ENCODE assay signal across 8 cellular contexts in the genomic region with DNA sequence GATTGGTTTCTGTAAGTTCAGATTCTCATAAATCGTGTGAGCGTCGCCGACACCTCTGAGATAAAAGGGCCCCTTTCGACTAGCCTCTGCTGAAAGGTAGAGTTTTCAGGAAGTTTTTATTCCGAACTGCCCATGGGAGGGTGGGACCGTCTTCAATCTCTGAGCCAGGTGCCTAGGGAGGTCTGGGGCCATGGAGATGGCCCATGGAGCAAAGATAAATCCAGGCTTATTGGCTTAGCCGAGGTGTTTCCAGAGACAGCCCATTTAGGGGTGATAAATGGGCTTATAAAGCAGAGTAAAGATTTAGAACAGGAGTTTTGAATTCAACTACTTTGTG. TPM values are rescaled to one million over a fixed set of nuclear protein-coding genes. Genes with fewer than 3 reads are reported as not detected.
DNase-seq lines count a peak whose midpoint lies in the region; ATAC-seq and TF ChIP-seq lines count a peak whose summit lies in the region.

No MANE protein-coding gene starts in this region.

- H3K4me3 ChIP-seq in CD4-positive, alpha-beta memory T cell (ENCODE audit: low read length in 2 of 2), result peak overlapping the region; percentile 78 to 93
- peak overlapping the region; percentile 94 for H3K4me3 ChIP-seq in NT2/D1 (ENCODE audit: insufficient read length, low read depth)
- H3K4me3 ChIP-seq in epithelial cell of proximal tubule (ENCODE audit: low read depth, low read length), result peak overlapping the region; percentile 71
- H3K4me3 ChIP-seq in prostate gland, result peak overlapping the region; percentile 60 to 74

- intact Hi-C loops in CD4-positive, alpha-beta memory T cell (cut with micrococcal nuclease), result loop anchor here (2.0 to 10.0 kb wide), 6 partner anchors 155 to 1728 kb away; partner anchors contain the start of gene GRAMD1C
- intact Hi-C loops in prostate gland (cut with DNase I), result loop anchor here (5.0 to 10.0 kb wide), 2 partner anchors 312 to 1090 kb away; partner anchors contain the start of genes ATP6V1A, NAA50 and ZBTB20

- no peak for DNase-seq in CD4-positive, alpha-beta memory T cell
- DNase-seq in NT2/D1 (ENCODE audit: low read depth, low spot score) (no peak), epithelial cell of proximal tubule (ENCODE audit: low read depth) (no peak), prostate gland (ENCODE audit: low spot score) (no peak), epidermal melanocyte (ENCODE audit: insufficient read length, low spot score) (no peak), NCI-H2081 (lab: John Stamatoyannopoulos, UW) (no peak), NCI-H2171 (lab: John Stamatoyannopoulos, UW) (no peak)

- 2% methylated on average over 8 of the region's 8 CpGs for WGBS in prostate gland

- peak overlapping the region; percentile 89 for H3K9ac ChIP-seq in NT2/D1 (ENCODE audit: insufficient read length, low read depth)

- peaks cover 26% of the 10 kb centered on the region for H3K4me1 ChIP-seq in CD4-positive, alpha-beta memory T cell (ENCODE audit: insufficient read depth, low read length)
- no peaks in the 10 kb centered on the region for H3K4me1 ChIP-seq in NT2/D1 (ENCODE audit: insufficient read depth, insufficient read length)
- peaks cover 12% of the 10 kb centered on the region for H3K4me1 ChIP-seq in prostate gland (replicated peaks)

- H3K27ac Mint-ChIP-seq in CD4-positive, alpha-beta memory T cell, result peak overlapping the region; percentile 93 to 100 (median 99)

- TF ChIP-seq CTCF in epithelial cell of proximal tubule (conservative IDR thresholded peaks at IDR 0.05; ENCODE audit: low read depth, low read length) (no peak), prostate gland (IDR thresholded peaks at IDR 0.05) (no peak)

- CTCF ChIA-PET in CD4-positive, alpha-beta memory T cell (lab: Charles Lee; ENCODE audit: partially characterized antibody), result interaction anchor here (1.1 kb wide), 1 partner anchor 234 kb away, joined by 3 read pairs; no protein-coding TSS in a partner anchor

- no peak for TF ChIP-seq POLR2A in prostate gland (IDR thresholded peaks at IDR 0.05)

- H3K27ac ChIP-seq in CD4-positive, alpha-beta memory T cell (ENCODE audit: low read depth, low read length), result peak overlapping the region; percentile 86
- peak overlapping the region; percentile 80 to 83 for H3K27ac ChIP-seq in prostate gland

- peaks cover 0 to 4% (median 0%) of the 10 kb centered on the region in 8 donors for H3K9me3 Mint-ChIP-seq in CD4-positive, alpha-beta memory T cell

- H3K9me3 ChIP-seq in CD4-positive, alpha-beta memory T cell (ENCODE audit: control insufficient read depth in 1 of 2, low read length in 2 of 2), result no peaks in the 10 kb centered on the region
- H3K9me3 ChIP-seq in NT2/D1 (ENCODE audit: insufficient read depth, low read length), result no peaks in the 10 kb centered on the region
- no peaks in the 10 kb centered on the region for H3K9me3 ChIP-seq in prostate gland

- H3K36me3 ChIP-seq in CD4-positive, alpha-beta memory T cell (ENCODE audit: insufficient read depth, low read length), result peaks cover 4% of the 10 kb centered on the region
- H3K36me3 ChIP-seq in NT2/D1 (ENCODE audit: insufficient read depth, insufficient read length, low read length) (peaks cover 41% of the 10 kb centered on the region), prostate gland (no peaks in the 10 kb centered on the region)

- H3K4me3 Mint-ChIP-seq in CD4-positive, alpha-beta memory T cell, result peak overlapping the region; percentile 95 to 100 (median 99)

- H3K4me1 Mint-ChIP-seq in CD4-positive, alpha-beta memory T cell, result peaks cover 21 to 57% (median 42%) of the 10 kb centered on the region in 4 donors

- POLR2A ChIA-PET in CD4-positive, alpha-beta memory T cell (lab: Charles Lee; ENCODE audit: partially characterized antibody), result interaction anchor here (1.6 kb wide), 1 partner anchor 157 kb away, joined by 6 read pairs; no protein-coding TSS in a partner anchor

- H3K36me3 Mint-ChIP-seq in CD4-positive, alpha-beta memory T cell, result peaks cover 7 to 27% of the 10 kb centered on the region in 2 donors

- peak; percentile 17 for ATAC-seq in GM21723 (IDR thresholded peaks at IDR 0.05; ENCODE audit: unreplicated experiment)

- no peaks in the 10 kb centered on the region for H3K27me3 ChIP-seq in CD4-positive, alpha-beta memory T cell (ENCODE audit: insufficient read depth, low read length)
- H3K27me3 ChIP-seq in NT2/D1 (ENCODE audit: insufficient read depth, insufficient read length) (no peaks in the 10 kb centered on the region), prostate gland (replicated peaks; ENCODE audit: insufficient read depth) (no peaks in the 10 kb centered on the region)

- peaks cover 0 to 2% of the 10 kb centered on the region in 2 donors for H3K27me3 Mint-ChIP-seq in CD4-positive, alpha-beta memory T cell

RNA-seq across cellular contexts. Expression of gene QTRT2, which starts 0.4 kb away (rescaled TPM):
- 10 to 100 TPM; 29.4 to 35.7 TPM for total RNA-seq in CD4-positive, alpha-beta memory T cell
- 10 to 100 TPM; 14.3 to 15.2 TPM for polyA plus RNA-seq in CD4-positive, alpha-beta memory T cell
- total RNA-seq in epithelial cell of proximal tubule (22.6 and 24.2 TPM in 2 replicates), prostate gland (10 to 100 TPM; 11.7 to 20.8 TPM)

RNA-seq across cellular contexts. Expression of gene CCDC191, which starts 0.7 kb away (rescaled TPM):
- 1 to 10 TPM; 5.7 to 7.1 TPM for total RNA-seq in CD4-positive, alpha-beta memory T cell
- polyA plus RNA-seq in CD4-positive, alpha-beta memory T cell, result 1 to 10 TPM; 1.3 to 2.1 TPM
- total RNA-seq in epithelial cell of proximal tubule (1.2 and 2.1 TPM in 2 replicates), prostate gland (1 to 10 TPM; 4.6 to 8.1 TPM)
